In genomic region chr5:76862986-76863385, GRCh38 we compare ENCODE assay signal across 30 cellular contexts. TPM values are rescaled to one million over a fixed set of nuclear protein-coding genes. Genes with fewer than 3 reads are reported as not detected.
DNase-seq lines count a peak whose midpoint lies in the region; ATAC-seq, FAIRE-seq and TF ChIP-seq lines count a peak whose summit lies in the region.
"Had no signal": no experiment of that assay in that cellular context is flagged by ENCODE, and none has a peak within 500 bp of the region (broad histone marks: within the 10 kb centered on the region; RNA-seq: fewer than 3 reads in every experiment).

No MANE protein-coding gene starts in this region.

- H3K79me2 ChIP-seq in H1 (ENCODE audit: control insufficient read depth in 1 of 2, insufficient read depth in 2 of 2, low read length in 2 of 2) = no peaks in the 10 kb centered on the region

- H3K9me1 ChIP-seq in IMR-90 (ENCODE audit: insufficient read depth, low read length) = peaks cover 8% of the 10 kb centered on the region; the same call in 1 of the 2 replicates

- no peak for TF ChIP-seq EP300 in H1 (IDR thresholded peaks at IDR 0.05; ENCODE audit: borderline replicate concordance in 1 of 2, low read depth in 2 of 2, low read length in 2 of 2)

- TF ChIP-seq POLR2A in IMR-90 (IDR thresholded peaks at IDR 0.05; ENCODE audit: low read depth, low read length) = no peak
- no peak for TF ChIP-seq POLR2A in H1 (IDR thresholded peaks at IDR 0.05; ENCODE audit: control extremely low read depth in 1 of 2, low read depth in 2 of 2, low read length in 2 of 2)

- H2AK5ac ChIP-seq in IMR-90 (ENCODE audit: low read depth, low read length) = peak overlapping the region; percentile 86
- no peak overlapping the region for H2AK5ac ChIP-seq in H1 (ENCODE audit: low read depth, low read length)

- H3K18ac ChIP-seq in IMR-90 (ENCODE audit: low read depth, low read length) (no peak overlapping the region), H1 (ENCODE audit: extremely low read depth, low read length) (no peak overlapping the region)

- H4K8ac ChIP-seq in IMR-90 (ENCODE audit: low read depth in 2 of 2, low read length in 2 of 2) (no peak overlapping the region), H1 (ENCODE audit: extremely low read depth, insufficient read depth, low read length) (no peak overlapping the region)

- H3K23ac ChIP-seq in IMR-90 (ENCODE audit: low read depth, low read length) (no peak overlapping the region), H1 (ENCODE audit: insufficient read length) (no peak overlapping the region)

- H2BK12ac ChIP-seq in H1 (ENCODE audit: low read depth, low read length) = no peak overlapping the region

- intact Hi-C loops in CD14-positive monocyte (cut with micrococcal nuclease) = loop anchor here (10.0 kb wide), 3 partner anchors 152 to 632 kb away; partner anchors contain the start of gene WDR41 (in 1 of the 2)
- intact Hi-C loops in IMR-90 (cut with micrococcal nuclease) = loop anchor here (5.0 to 10.0 kb wide), 2 partner anchors 261 to 372 kb away; no protein-coding TSS in a partner anchor
- intact Hi-C loops in dorsolateral prefrontal cortex (cut with DNase I) = no loop called here

- no peak overlapping the region for H3K4me3 Mint-ChIP-seq in CD14-positive monocyte
- H3K4me3 Mint-ChIP-seq: CD4-positive, alpha-beta memory T cell had no signal

- peaks cover 2% of the 10 kb centered on the region; the same call in 1 of the 2 replicates for H3K23me2 ChIP-seq in H1 (ENCODE audit: low read depth, low read length)

- H3K36me3 ChIP-seq in IMR-90 (ENCODE audit: control insufficient read depth, insufficient read depth, low read length) = no peaks in the 10 kb centered on the region
- H3K36me3 ChIP-seq in H1 (ENCODE audit: control insufficient read depth in 2 of 4, insufficient read depth in 4 of 4, low read length in 3 of 4) = no peaks in the 10 kb centered on the region
- H3K36me3 ChIP-seq: BLaER1, SJSA1 had no signal

- TF ChIP-seq CTCF in CD14-positive monocyte (IDR thresholded peaks at IDR 0.05) (no peak), IMR-90 (conservative IDR thresholded peaks at IDR 0.05; ENCODE audit: low read depth, low read length) (no peak), H1 (IDR thresholded peaks at IDR 0.05; ENCODE audit: control extremely low read depth in 1 of 3, insufficient read depth in 1 of 3, low read depth in 1 of 3, low read length in 3 of 3) (no peak), dorsolateral prefrontal cortex (IDR thresholded peaks at IDR 0.05 in 54 of 56, conservative IDR thresholded peaks at IDR 0.05 in 2 of 56; ENCODE audit: low read depth in 1 of 56, partially characterized antibody in 56 of 56) (no peak)

- H4K91ac ChIP-seq in IMR-90 (ENCODE audit: insufficient read depth, low read depth, low read length) = peak overlapping the region; percentile 21; the same call in 1 of the 2 replicates
- H4K91ac ChIP-seq in H1 (replicated peaks; ENCODE audit: insufficient read length, low read length) = no peak overlapping the region

- H2BK20ac ChIP-seq in IMR-90 (ENCODE audit: low read depth, low read length) = peak overlapping the region; percentile 46
- H2BK20ac ChIP-seq in H1 (ENCODE audit: low read length) = no peak overlapping the region

- peak overlapping the region; percentile 82 for H2BK15ac ChIP-seq in IMR-90 (ENCODE audit: low read depth, low read length)
- H2BK15ac ChIP-seq in H1 (ENCODE audit: low read length) = peak overlapping the region; percentile 65; the same call in 1 of the 2 replicates

- H3K9me3 Mint-ChIP-seq in CD14-positive monocyte = peaks cover 0 to 1% (median 0%) of the 10 kb centered on the region in 7 donors
- H3K9me3 Mint-ChIP-seq: CD4-positive, alpha-beta memory T cell had no signal

- no peak overlapping the region for H2BK5ac ChIP-seq in IMR-90 (ENCODE audit: low read depth, low read length, poor library complexity, severe bottlenecking)
- no peak overlapping the region for H2BK5ac ChIP-seq in H1 (ENCODE audit: low read depth, low read length)

- peaks cover 5% of the 10 kb centered on the region for H3K4me1 ChIP-seq in IMR-90 (ENCODE audit: control insufficient read depth, insufficient read depth, low read length)
- peaks cover 0 to 2% (median 1%) of the 10 kb centered on the region in 4 experiments; a peak in 1 of 7 replicates for H3K4me1 ChIP-seq in H1 (replicated peaks in 1 of 4; ENCODE audit: control insufficient read depth in 3 of 4, insufficient read depth in 4 of 4, low read length in 3 of 4)
- H3K4me1 ChIP-seq: BLaER1 had no signal

- H3K27me3 Mint-ChIP-seq in CD14-positive monocyte (ENCODE audit: low read depth in 3 of 3) = peaks cover 0 to 2% (median 0%) of the 10 kb centered on the region in 3 donors
- H3K27me3 Mint-ChIP-seq: CD4-positive, alpha-beta memory T cell had no signal

- H3K9me3 ChIP-seq in IMR-90 (ENCODE audit: control insufficient read depth, insufficient read depth, low read length) (no peaks in the 10 kb centered on the region), H1 (ENCODE audit: insufficient read depth in 2 of 2, low read depth in 1 of 2, low read length in 1 of 2) (no peaks in the 10 kb centered on the region)
- H3K9me3 ChIP-seq: BLaER1, SJSA1 had no signal

- H3K79me1 ChIP-seq in IMR-90 (ENCODE audit: low read depth in 1 of 2, low read length in 2 of 2) (no peaks in the 10 kb centered on the region), H1 (ENCODE audit: low read depth, low read length) (no peaks in the 10 kb centered on the region)

- H3K4ac ChIP-seq in IMR-90 (ENCODE audit: low read depth, low read length) = peak overlapping the region; percentile 65; the same call in 1 of the 2 replicates
- H3K4ac ChIP-seq in H1 (replicated peaks; ENCODE audit: insufficient read length, low read depth, low read length) = no peak overlapping the region

- POLR2A ChIA-PET in IMR-90 (lab: Charles Lee; ENCODE audit: unreplicated experiment) (no interaction called here), H1 (lab: Charles Lee; ENCODE audit: partially characterized antibody) (no interaction called here)

- in situ Hi-C loops in IMR-90 (cut with MboI; ENCODE audit: low sequenced_read_pairs) = no loop called here

- CTCF ChIA-PET in IMR-90 (lab: Yijun Ruan, JAX) = no interaction called here
- CTCF ChIA-PET in H1 (lab: Charles Lee; ENCODE audit: partially characterized antibody) = no interaction called here

- H3K27ac ChIP-seq in IMR-90 (ENCODE audit: insufficient read depth, low read length) = no peak overlapping the region
- H3K27ac ChIP-seq in H1 (ENCODE audit: low read depth, low read length) = no peak overlapping the region
- H3K27ac ChIP-seq in dorsolateral prefrontal cortex = no peak overlapping the region
- no peak overlapping the region for H3K27ac ChIP-seq in substantia nigra (ENCODE audit: low read depth, low read length, poor library complexity, severe bottlenecking)
- H3K27ac ChIP-seq: BLaER1, HL-60, SJSA1 had no signal

- no peak for TF ChIP-seq RAD21 in IMR-90 (IDR thresholded peaks at IDR 0.05; ENCODE audit: low read length)
- no peak for TF ChIP-seq RAD21 in H1 (IDR thresholded peaks at IDR 0.05 in 1 of 2, conservative IDR thresholded peaks at IDR 0.05 in 1 of 2; ENCODE audit: low read depth in 2 of 2, low read length in 2 of 2)

- no peak for ATAC-seq in IMR-90 (ENCODE audit: low read depth)
- ATAC-seq: GM12878 had no signal

- H2AFZ ChIP-seq in IMR-90 (replicated peaks; ENCODE audit: low read length, poor library complexity) (no peak overlapping the region), H1 (ENCODE audit: low read length) (no peak overlapping the region)

- H2AK9ac ChIP-seq in IMR-90 (replicated peaks; ENCODE audit: low read depth, low read length, poor library complexity) = no peak overlapping the region

- FAIRE-seq in H1 (lab: Jason Lieb, UNC) = no peak
- FAIRE-seq: A204.1, GM12878, H54 had no signal

- BruUV-seq in IMR-90 (replicated peaks; lab: Mats Ljungman, UMichigan) = no TSS peak

- no peak overlapping the region for H3K56ac ChIP-seq in IMR-90 (ENCODE audit: extremely low read depth, insufficient read depth, low read length)
- no peak overlapping the region for H3K56ac ChIP-seq in H1 (replicated peaks; ENCODE audit: insufficient read length, low read depth, low read length)

- WGBS in IMR-90 (ENCODE audit: extremely low coverage in 2 of 2, insufficient read length in 1 of 2), 2 experiments = no CpG with 5 or more reads among the region's 1 CpG
- WGBS in H1 (ENCODE audit: extremely low coverage in 1 of 2, insufficient coverage in 1 of 2, insufficient read length in 1 of 2, insufficient replicate concordance in 2 of 2, low coverage in 1 of 2, low lambda C conversion rate in 2 of 2, missing lambda C conversion rate in 1 of 2), 2 experiments = 89% methylated on average over 1 of the region's 1 CpG; no CpG with 5 or more reads in 1 of the 2 experiments

- DNase-seq in CD14-positive monocyte (ENCODE audit: low spot score) = no peak
- DNase-seq in IMR-90 = no peak
- no peak for DNase-seq in H1 (ENCODE audit: low read depth in 1 of 2, low spot score in 2 of 2)
- peak; percentile 39 for DNase-seq in mucosa of gallbladder (ENCODE audit: low spot score)
- no peak for DNase-seq in islet precursor cell
- DNase-seq in dorsolateral prefrontal cortex = no peak
- DNase-seq in substantia nigra (lab: John Stamatoyannopoulos, UW) = no peak
- DNase-seq in activated CD4-positive, CD25-positive, alpha-beta regulatory T cell (lab: John Stamatoyannopoulos, UW) = no peak
- DNase-seq: CD4-positive, alpha-beta memory T cell; COR-L47; DMS 273 treated with DMSO at 0.1 percent for 48 hours; DMS79; EL; GDM1; Karpas-422; MV-4-11; NCI-H1105; NCI-H1436 treated with DMSO at 0.1 percent for 48 hours; NCI-H187 treated with DMSO at 0.1 percent for 48 hours; NCI-H2171 treated with DMSO at 0.1 percent for 48 hours; NCI-H524; NCI-H748 treated with DMSO at 0.1 percent for 48 hours had no signal

- H3K4me2 ChIP-seq in IMR-90 (ENCODE audit: low read depth, low read length) = no peak overlapping the region
- H3K4me2 ChIP-seq in H1 (ENCODE audit: insufficient read depth in 1 of 2, low read depth in 2 of 2, low read length in 2 of 2) = no peak overlapping the region
- H3K4me2 ChIP-seq: BLaER1 had no signal

- dilution Hi-C loops in IMR-90 (cut with HindIII; ENCODE audit: low sequenced_read_pairs, unreplicated experiment) = no loop called here

- H2BK120ac ChIP-seq in IMR-90 (ENCODE audit: low read depth, low read length) = 0 out of 2 replicates have a peak overlapping the region, but pooled peaks have one; percentile 25
- H2BK120ac ChIP-seq in H1 (replicated peaks; ENCODE audit: low read depth, low read length) = no peak overlapping the region

- H4K5ac ChIP-seq in IMR-90 (ENCODE audit: low read depth, low read length) = no peak overlapping the region
- no peak overlapping the region for H4K5ac ChIP-seq in H1 (ENCODE audit: insufficient read length, low read depth, low read length)

- peaks cover 31% of the 10 kb centered on the region for H3K4me1 Mint-ChIP-seq in CD14-positive monocyte

- peak overlapping the region in 4 of 7 donors; percentile 2 to 72 (median 32) for H3K27ac Mint-ChIP-seq in CD14-positive monocyte
- H3K27ac Mint-ChIP-seq: CD4-positive, alpha-beta memory T cell had no signal

- H3K4me3 ChIP-seq in IMR-90 (ENCODE audit: insufficient read depth, low read depth, low read length) (no peak overlapping the region), H1 (ENCODE audit: extremely low read depth in 1 of 4, insufficient read depth in 2 of 4, low read depth in 3 of 4, low read length in 4 of 4) (no peak overlapping the region), dorsolateral prefrontal cortex (no peak overlapping the region)
- H3K4me3 ChIP-seq: BLaER1, GM12878, SJSA1 had no signal

- no peaks in the 10 kb centered on the region for H3K27me3 ChIP-seq in IMR-90 (ENCODE audit: control insufficient read depth, insufficient read depth, low read length)
- no peaks in the 10 kb centered on the region for H3K27me3 ChIP-seq in H1 (replicated peaks in 1 of 4; ENCODE audit: control insufficient read depth in 3 of 4, extremely low read depth in 1 of 4, insufficient read depth in 3 of 4, low read length in 3 of 4)
- H3K27me3 ChIP-seq in dorsolateral prefrontal cortex = no peaks in the 10 kb centered on the region
- H3K27me3 ChIP-seq: BLaER1, SJSA1 had no signal

- H4K20me1 ChIP-seq in IMR-90 (ENCODE audit: insufficient read depth, low read length) = no peaks in the 10 kb centered on the region
- no peaks in the 10 kb centered on the region for H4K20me1 ChIP-seq in H1 (replicated peaks in 1 of 2; ENCODE audit: control insufficient read depth in 1 of 2, insufficient read depth in 2 of 2, low read length in 2 of 2)
- H4K20me1 ChIP-seq: BLaER1 had no signal

- H3K14ac ChIP-seq in IMR-90 (replicated peaks; ENCODE audit: low read depth, low read length) (peak overlapping the region; percentile 22; the same call in 1 of the 2 replicates), H1 (ENCODE audit: insufficient read length) (no peak overlapping the region)

- peaks cover 23 to 34% of the 10 kb centered on the region in 2 donors for H3K36me3 Mint-ChIP-seq in CD14-positive monocyte
- H3K36me3 Mint-ChIP-seq: CD4-positive, alpha-beta memory T cell had no signal

- H3K9ac ChIP-seq in IMR-90 (ENCODE audit: low read depth, low read length) (no peak overlapping the region), H1 (replicated peaks in 1 of 4; ENCODE audit: extremely low read depth in 1 of 4, low read depth in 3 of 4, low read length in 3 of 4) (no peak overlapping the region)
- H3K9ac ChIP-seq: BLaER1 had no signal

RNA-seq across cellular contexts. Expression of gene S100Z, which starts 13.2 kb away (rescaled TPM):
- polyA plus RNA-seq in CD14-positive monocyte (10 to 100 TPM; 13.4 to 21.2 TPM), IMR-90 (2012; rRNA removed) (not detected in 2 replicates), H1 (2011; rRNA removed) (not detected in 2 replicates)
- total RNA-seq in IMR-90 (2012; rRNA removed) (not detected in 2 replicates), mucosa of gallbladder (0.95 TPM), dorsolateral prefrontal cortex (1 to 10 TPM in 33 of 120 experiments, under 1 TPM in 54, not detected in 33; 0.29 to 3.7 (median 0.86) TPM)
- not detected in 2 replicates for polyA plus RNA-seq in IMR-90 (2012; cell fraction: cytosol; rRNA removed)
- not detected in 2 replicates for polyA plus RNA-seq in IMR-90 (2012; cell fraction: nucleus; rRNA removed; ENCODE audit: low replicate concordance)
- 0.30 TPM in 1 of 2 replicates, not detected in the other for total RNA-seq in H1 (2021; fragmentation: NEBNext Ultra II Directional; extraction: Animal tissue kit (Norgen Biotek cat#: 25700))
- 0.17 TPM for polyA plus RNA-seq in H1 (2011; cell fraction: cytosol; rRNA removed)
- polyA plus RNA-seq in H1 (2011; cell fraction: nucleus; rRNA removed) = not detected
- not detected in 4 replicates for polyA plus RNA-seq in H1 (2012, experiment 1 of 2)
- 0.12 TPM for polyA plus RNA-seq in H1 (2012, experiment 2 of 2)
- polyA plus RNA-seq in H1 (2013, experiment 1 of 2) = 0.36 TPM
- polyA plus RNA-seq in H1 (2013, experiment 2 of 2) = 0.31 TPM
- not detected in 2 replicates for polyA minus RNA-seq in H1 (2011; rRNA and poly(A)+ RNA removed)
- polyA minus RNA-seq in H1 (2011; cell fraction: cytosol; rRNA and poly(A)+ RNA removed) = not detected
- polyA minus RNA-seq in H1 (2011; cell fraction: nucleus; rRNA and poly(A)+ RNA removed) = not detected
- total RNA-seq: MCF 10A had no signal
- polyA plus RNA-seq: AG04450 had no signal

RNA-seq across cellular contexts. Expression of gene F2RL1, which starts 44.2 kb away (rescaled TPM):
- polyA plus RNA-seq in CD14-positive monocyte (10 to 100 TPM; 11.4 to 23.9 TPM), IMR-90 (2012; rRNA removed) (4.7 and 5.6 TPM in 2 replicates), H1 (2011; rRNA removed) (18.5 and 26.6 TPM in 2 replicates)
- total RNA-seq in IMR-90 (2012; rRNA removed) (9.4 and 12.4 TPM in 2 replicates), mucosa of gallbladder (48.9 TPM), dorsolateral prefrontal cortex (1 to 10 TPM in 48 of 120 experiments, under 1 TPM in 70, not detected in 2; 0.16 to 2.2 (median 0.90) TPM)
- polyA plus RNA-seq in IMR-90 (2012; cell fraction: cytosol; rRNA removed) = 2.2 and 3.6 TPM in 2 replicates
- 0.47 and 2.2 TPM in 2 replicates for polyA plus RNA-seq in IMR-90 (2012; cell fraction: nucleus; rRNA removed; ENCODE audit: low replicate concordance)
- total RNA-seq in H1 (2021; fragmentation: NEBNext Ultra II Directional; extraction: Animal tissue kit (Norgen Biotek cat#: 25700)) = 23.2 and 23.5 TPM in 2 replicates
- 27.9 TPM for polyA plus RNA-seq in H1 (2011; cell fraction: cytosol; rRNA removed)
- 13.0 TPM for polyA plus RNA-seq in H1 (2011; cell fraction: nucleus; rRNA removed)
- polyA plus RNA-seq in H1 (2012, experiment 1 of 2) = 21.7 to 29.2 TPM (median 25.5 TPM) in 4 replicates
- 8.2 TPM for polyA plus RNA-seq in H1 (2012, experiment 2 of 2)
- polyA plus RNA-seq in H1 (2013, experiment 1 of 2) = 35.2 TPM
- 36.8 TPM for polyA plus RNA-seq in H1 (2013, experiment 2 of 2)
- polyA minus RNA-seq in H1 (2011; rRNA and poly(A)+ RNA removed) = 63.7 and 96.8 TPM in 2 replicates
- 16.1 TPM for polyA minus RNA-seq in H1 (2011; cell fraction: cytosol; rRNA and poly(A)+ RNA removed)
- 14.8 TPM for polyA minus RNA-seq in H1 (2011; cell fraction: nucleus; rRNA and poly(A)+ RNA removed)

Comparison
In these comparisons a context has a peak if more than half of its experiments do, and no peak if none do; other contexts are left out.
1. intact Hi-C loops: an anchor here in CD14-positive monocyte (10.0 kb wide) and IMR-90 (5.0 to 10.0 kb wide); none called in dorsolateral prefrontal cortex.